22 cellular contexts compared by ENCODE assay signal in the genomic region with DNA sequence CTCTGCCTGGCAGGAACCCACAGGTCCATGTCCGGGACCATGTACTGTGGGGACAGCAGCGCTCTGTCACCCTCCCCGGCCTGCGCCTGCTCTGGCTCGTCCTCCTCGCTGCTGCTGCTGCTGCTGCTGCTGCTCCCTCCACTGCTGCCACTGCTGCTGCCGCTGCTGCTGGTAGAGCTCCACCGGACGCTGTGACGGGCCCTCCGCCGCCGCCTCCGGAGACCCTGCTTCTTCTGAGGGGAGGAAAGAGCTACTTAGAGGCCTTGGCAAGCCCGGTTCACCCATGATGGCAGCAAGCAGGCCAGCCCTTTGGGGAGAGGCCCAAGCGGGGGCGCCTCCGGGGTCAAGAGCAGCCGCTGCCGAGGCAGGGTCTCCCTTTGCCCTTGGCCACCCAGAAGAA. TPM values are rescaled to one million over a fixed set of nuclear protein-coding genes. Genes with fewer than 3 reads are reported as not detected.
DNase-seq lines count a peak whose midpoint lies in the region; ATAC-seq, FAIRE-seq and TF ChIP-seq lines count a peak whose summit lies in the region.
"Had no signal": no experiment of that assay in that cellular context is flagged by ENCODE, and none has a peak within 500 bp of the region (broad histone marks: within the 10 kb centered on the region; RNA-seq: fewer than 3 reads in every experiment).

No MANE protein-coding gene starts in this region.

- TF ChIP-seq RAD21 in HepG2 (CRISPR knock-in tag; IDR thresholded peaks at IDR 0.05): no peak

- CTCF ChIA-PET in HepG2 (lab: Yijun Ruan, JAX; ENCODE audit: low intra/inter-chr PET ratio, low total read pairs): no interaction called here

- no peak for FAIRE-seq in HepG2 (lab: Jason Lieb, UNC)
- FAIRE-seq: A549, D721Med, G401.6, GM12891, GM18507 had no signal

- H3K27ac Mint-ChIP-seq in dendritic cell treated with granulocyte-macrophage colony-stimulating factor and Interleukin-4, amounts not matched to agents 40 ng/mL and 50 ng/mL, for 4 days: peak overlapping the region; percentile 28
- H3K27ac Mint-ChIP-seq in stimulated activated naive B cell treated with anti-CD40 and anti-IgM and Interleukin-4, amounts not matched to agents 10 μg/mL and 1 μg/mL and 100 μg/mL, for 72 hours: peak overlapping the region; percentile 75
- H3K27ac Mint-ChIP-seq: B cell; CD4-positive, alpha-beta T cell; CD8-positive, alpha-beta T cell had no signal

- no peaks in the 10 kb centered on the region for H3K9me3 Mint-ChIP-seq in dendritic cell treated with granulocyte-macrophage colony-stimulating factor and Interleukin-4, amounts not matched to agents 40 ng/mL and 50 ng/mL, for 4 days
- H3K9me3 Mint-ChIP-seq in stimulated activated naive B cell treated with anti-CD40 and anti-IgM and Interleukin-4, amounts not matched to agents 10 μg/mL and 1 μg/mL and 100 μg/mL, for 72 hours: no peaks in the 10 kb centered on the region
- H3K9me3 Mint-ChIP-seq: CD4-positive, alpha-beta T cell; CD8-positive, alpha-beta T cell had no signal

- no TSS peak for BruUV-seq in HepG2 (replicated peaks; lab: Mats Ljungman, UMichigan)

- H3K27ac ChIP-seq in HepG2 (ENCODE audit: extremely low read length, insufficient read depth, low read length) (no peak overlapping the region), right lobe of liver (no peak overlapping the region)
- H3K27ac ChIP-seq: 22Rv1; A549; BLaER1 treated with 17β-estradiol and CSF1 and Interleukin-3, amounts not matched to agents 10 nM and 100 nM; C4-2B had no signal

- ATAC-seq in HepG2: no peak
- no peak for ATAC-seq in right lobe of liver
- no peak for ATAC-seq in stimulated activated naive B cell treated with anti-CD40 and anti-IgM and Interleukin-4, amounts not matched to agents 10 μg/mL and 1 μg/mL and 100 μg/mL, for 72 hours (replicated peaks)
- no peak for ATAC-seq in GM19324 (IDR thresholded peaks at IDR 0.05; ENCODE audit: low FRiP score, unreplicated experiment)
- ATAC-seq: A549; CD8-positive, alpha-beta T cell had no signal

- no peak overlapping the region for H3K4me3 ChIP-seq in HepG2 (replicated peaks in 1 of 3; ENCODE audit: insufficient read depth in 1 of 3, low read depth in 2 of 3, low read length in 3 of 3)
- no peak overlapping the region for H3K4me3 ChIP-seq in right lobe of liver
- H3K4me3 ChIP-seq: A549; BLaER1 treated with 17β-estradiol and CSF1 and Interleukin-3, amounts not matched to agents 10 nM and 100 nM had no signal

- H3K4me2 ChIP-seq in HepG2 (ENCODE audit: low read depth, low read length): no peak overlapping the region
- H3K4me2 ChIP-seq: A549; BLaER1 treated with 17β-estradiol and CSF1 and Interleukin-3, amounts not matched to agents 10 nM and 100 nM had no signal

- H3K27me3 Mint-ChIP-seq in dendritic cell treated with granulocyte-macrophage colony-stimulating factor and Interleukin-4, amounts not matched to agents 40 ng/mL and 50 ng/mL, for 4 days: no peaks in the 10 kb centered on the region
- no peaks in the 10 kb centered on the region for H3K27me3 Mint-ChIP-seq in stimulated activated naive B cell treated with anti-CD40 and anti-IgM and Interleukin-4, amounts not matched to agents 10 μg/mL and 1 μg/mL and 100 μg/mL, for 72 hours
- H3K27me3 Mint-ChIP-seq: B cell; CD4-positive, alpha-beta T cell had no signal

- no peak for DNase-seq in HepG2 (ENCODE audit: low spot score)
- no peak for DNase-seq in right lobe of liver
- no peak for DNase-seq in stimulated activated naive B cell treated with anti-CD40 and anti-IgM and Interleukin-4, amounts not matched to agents 10 μg/mL and 1 μg/mL and 100 μg/mL, for 72 hours
- no peak for DNase-seq in epidermal melanocyte (ENCODE audit: insufficient read length, low spot score)
- DNase-seq: AML-193; Caco-2; Calu3; CD4-positive, alpha-beta T cell; CD8-positive, alpha-beta T cell; DMS79 treated with DMSO at 0.1 percent for 48 hours; GF-D8 had no signal

- in situ Hi-C loops in HepG2 (cut with HindIII; ENCODE audit: extremely low pct_ligation_motif_present, low pct_unique_long_range_greater_than_20kb): no loop called here

- no peak overlapping the region for H3K4me3 Mint-ChIP-seq in dendritic cell treated with granulocyte-macrophage colony-stimulating factor and Interleukin-4, amounts not matched to agents 40 ng/mL and 50 ng/mL, for 4 days
- no peak overlapping the region for H3K4me3 Mint-ChIP-seq in stimulated activated naive B cell treated with anti-CD40 and anti-IgM and Interleukin-4, amounts not matched to agents 10 μg/mL and 1 μg/mL and 100 μg/mL, for 72 hours
- H3K4me3 Mint-ChIP-seq: B cell; CD4-positive, alpha-beta T cell; CD8-positive, alpha-beta T cell had no signal

- WGBS in HepG2 (ENCODE audit: low lambda C conversion rate): 97% methylated on average over 17 of the region's 20 CpGs
- WGBS in right lobe of liver (ENCODE audit: insufficient coverage, low coverage, low lambda C conversion rate, missing lambda C conversion rate): no CpG with 5 or more reads among the region's 20 CpGs

- H3K36me3 ChIP-seq in HepG2 (replicated peaks in 1 of 2; ENCODE audit: control insufficient read depth in 1 of 2, insufficient read depth in 2 of 2, low read length in 2 of 2) (peaks cover 30 to 60% of the 10 kb centered on the region in 2 experiments; a peak in 4 of 5 replicates), right lobe of liver (peaks cover 0 to 52% (median 20%) of the 10 kb centered on the region in 4 donors)

- TF ChIP-seq POLR2A in HepG2 (IDR thresholded peaks at IDR 0.05; ENCODE audit: insufficient read depth in 1 of 2, low read depth in 2 of 2, low read length in 2 of 2) (no peak), right lobe of liver (IDR thresholded peaks at IDR 0.05) (no peak)

- H3K4me1 ChIP-seq in HepG2 (ENCODE audit: insufficient read depth, low read length) (0 out of 2 replicates have a peak, but pooled peaks cover under 1% of the 10 kb centered on the region), right lobe of liver (peaks cover 0 to 6% (median 0%) of the 10 kb centered on the region in 4 donors)
- H3K4me1 ChIP-seq: A549, Caco-2 had no signal

- peaks cover 100% of the 10 kb centered on the region for H3K36me3 Mint-ChIP-seq in dendritic cell treated with granulocyte-macrophage colony-stimulating factor and Interleukin-4, amounts not matched to agents 40 ng/mL and 50 ng/mL, for 4 days (ENCODE audit: low read depth)
- H3K36me3 Mint-ChIP-seq in stimulated activated naive B cell treated with anti-CD40 and anti-IgM and Interleukin-4, amounts not matched to agents 10 μg/mL and 1 μg/mL and 100 μg/mL, for 72 hours: peaks cover 46 to 56% of the 10 kb centered on the region in 2 donors

- H3K4me1 Mint-ChIP-seq in dendritic cell treated with granulocyte-macrophage colony-stimulating factor and Interleukin-4, amounts not matched to agents 40 ng/mL and 50 ng/mL, for 4 days (ENCODE audit: low read depth): peaks cover 16% of the 10 kb centered on the region
- H3K4me1 Mint-ChIP-seq in stimulated activated naive B cell treated with anti-CD40 and anti-IgM and Interleukin-4, amounts not matched to agents 10 μg/mL and 1 μg/mL and 100 μg/mL, for 72 hours: peaks cover 0 to 1% of the 10 kb centered on the region in 2 donors
- H3K4me1 Mint-ChIP-seq: B cell had no signal

- intact Hi-C loops in HepG2 (cut with micrococcal nuclease; ENCODE audit: unreplicated experiment): no loop called here
- intact Hi-C loops in right lobe of liver (cut with DNase I): no loop called here
- intact Hi-C loops in dendritic cell treated with granulocyte-macrophage colony-stimulating factor and Interleukin-4, amounts not matched to agents 40 ng/mL and 50 ng/mL, for 4 days (cut with micrococcal nuclease): no loop called here

- H3K79me2 ChIP-seq in HepG2 (ENCODE audit: insufficient read depth, low read length): no peaks in the 10 kb centered on the region

- H3K9ac ChIP-seq in HepG2 (ENCODE audit: insufficient read depth, low read depth, low read length): no peak overlapping the region

- no peak for TF ChIP-seq CTCF in HepG2 (CRISPR knock-in tag; IDR thresholded peaks at IDR 0.05)
- no peak for TF ChIP-seq CTCF in right lobe of liver (IDR thresholded peaks at IDR 0.05)

- no peak overlapping the region for H2AFZ ChIP-seq in HepG2 (ENCODE audit: low read length)

- no peaks in the 10 kb centered on the region for H4K20me1 ChIP-seq in HepG2 (ENCODE audit: insufficient read depth, low read length)

- H3K9me3 ChIP-seq in HepG2 (ENCODE audit: low read length) (no peaks in the 10 kb centered on the region), right lobe of liver (no peaks in the 10 kb centered on the region)
- H3K9me3 ChIP-seq: A549; BLaER1 treated with 17β-estradiol and CSF1 and Interleukin-3, amounts not matched to agents 10 nM and 100 nM; Caco-2 had no signal

- no peaks in the 10 kb centered on the region for H3K27me3 ChIP-seq in HepG2 (ENCODE audit: control insufficient read depth in 1 of 2, insufficient read depth in 2 of 2, low read length in 2 of 2)
- H3K27me3 ChIP-seq in right lobe of liver: no peaks in the 10 kb centered on the region
- H3K27me3 ChIP-seq: BLaER1 treated with 17β-estradiol and CSF1 and Interleukin-3, amounts not matched to agents 10 nM and 100 nM had no signal

- POLR2A ChIA-PET in HepG2 (lab: Yijun Ruan, JAX): no interaction called here

- TF ChIP-seq EP300 in HepG2 (IDR thresholded peaks at IDR 0.05; ENCODE audit: low read depth in 2 of 2, low read length in 2 of 2): no peak
- TF ChIP-seq EP300 in HepG2 (CRISPR knock-in tag; IDR thresholded peaks at IDR 0.05; ENCODE audit: borderline replicate concordance): no peak

RNA-seq across cellular contexts. Expression of gene CARD9, which starts 10.0 kb away (rescaled TPM):
- total RNA-seq in HepG2 (2016; rRNA removed; fragmentation: Illumina TruSeq; extraction: Trizol) (3.6 and 7.4 TPM in 2 replicates), right lobe of liver (1 to 10 TPM in 3 of 6 experiments, under 1 TPM in 3; 0.48 to 1.6 (median 1.1) TPM)
- total RNA-seq in HepG2 (2016; cell fraction: cytosol; rRNA removed; fragmentation: Illumina TruSeq; extraction: Trizol; ENCODE audit: low read depth): 2.1 TPM in 2 replicates
- total RNA-seq in HepG2 (2016; cell fraction: insoluble cytoplasmic fraction; rRNA removed; fragmentation: Illumina TruSeq; extraction: Trizol): 3.4 and 7.7 TPM in 2 replicates
- 1.7 and 2.5 TPM in 2 replicates for total RNA-seq in HepG2 (2016; cell fraction: membrane; rRNA removed; fragmentation: Illumina TruSeq; extraction: Trizol)
- 7.9 and 8.9 TPM in 2 replicates for total RNA-seq in HepG2 (2016; cell fraction: nucleus; rRNA removed; fragmentation: Illumina TruSeq; extraction: Trizol)
- polyA plus RNA-seq in HepG2 (2011; rRNA removed): 3.3 and 7.2 TPM in 2 replicates
- 1.3 and 2.2 TPM in 2 replicates for polyA plus RNA-seq in HepG2 (2011; cell fraction: cytosol; rRNA removed)
- 51.0 and 60.5 TPM in 2 replicates for polyA plus RNA-seq in HepG2 (2011; cell fraction: nucleus; rRNA removed)
- polyA plus RNA-seq in HepG2 (2012): 2.6 and 4.5 TPM in 2 replicates
- polyA plus RNA-seq in HepG2 (2016; cell fraction: cytosol; fragmentation: Illumina TruSeq; extraction: Trizol; ENCODE audit: low read depth): 0.79 and 1.0 TPM in 2 replicates
- polyA plus RNA-seq in HepG2 (2016; cell fraction: insoluble cytoplasmic fraction; fragmentation: Illumina TruSeq; extraction: Trizol; ENCODE audit: low read depth): 2.6 and 5.2 TPM in 2 replicates
- 0.66 and 0.74 TPM in 2 replicates for polyA plus RNA-seq in HepG2 (2016; cell fraction: membrane; fragmentation: Illumina TruSeq; extraction: Trizol; ENCODE audit: low read depth)
- polyA plus RNA-seq in HepG2 (2016; cell fraction: nucleus; fragmentation: Illumina TruSeq; extraction: Trizol; ENCODE audit: insufficient read depth, low read depth): 23.4 and 24.3 TPM in 2 replicates
- polyA minus RNA-seq in HepG2 (2011; rRNA and poly(A)+ RNA removed; ENCODE audit: low replicate concordance): 2.0 and 6.6 TPM in 2 replicates
- 0.62 and 0.99 TPM in 2 replicates for polyA minus RNA-seq in HepG2 (2011; cell fraction: cytosol; rRNA and poly(A)+ RNA removed)
- 8.3 and 8.4 TPM in 2 replicates for polyA minus RNA-seq in HepG2 (2011; cell fraction: nucleus; rRNA and poly(A)+ RNA removed)

RNA-seq across cellular contexts. Expression of gene SNAPC4, which starts 16.5 kb away (rescaled TPM):
- total RNA-seq in HepG2 (2016; rRNA removed; fragmentation: Illumina TruSeq; extraction: Trizol) (4.3 and 6.0 TPM in 2 replicates), right lobe of liver (1 to 10 TPM; 3.8 to 6.5 (median 5.4) TPM)
- total RNA-seq in HepG2 (2016; cell fraction: cytosol; rRNA removed; fragmentation: Illumina TruSeq; extraction: Trizol; ENCODE audit: low read depth): 0.51 and 0.88 TPM in 2 replicates
- total RNA-seq in HepG2 (2016; cell fraction: insoluble cytoplasmic fraction; rRNA removed; fragmentation: Illumina TruSeq; extraction: Trizol): 3.9 and 6.1 TPM in 2 replicates
- total RNA-seq in HepG2 (2016; cell fraction: membrane; rRNA removed; fragmentation: Illumina TruSeq; extraction: Trizol): 1.5 TPM in 2 replicates
- 7.0 and 9.4 TPM in 2 replicates for total RNA-seq in HepG2 (2016; cell fraction: nucleus; rRNA removed; fragmentation: Illumina TruSeq; extraction: Trizol)
- polyA plus RNA-seq in HepG2 (2011; rRNA removed): 2.0 and 3.3 TPM in 2 replicates
- 1.0 and 1.7 TPM in 2 replicates for polyA plus RNA-seq in HepG2 (2011; cell fraction: cytosol; rRNA removed)
- 20.5 and 27.4 TPM in 2 replicates for polyA plus RNA-seq in HepG2 (2011; cell fraction: nucleus; rRNA removed)
- 3.3 TPM in 2 replicates for polyA plus RNA-seq in HepG2 (2012)
- polyA plus RNA-seq in HepG2 (2016; cell fraction: cytosol; fragmentation: Illumina TruSeq; extraction: Trizol; ENCODE audit: low read depth): 0.61 and 0.67 TPM in 2 replicates
- 3.3 and 4.8 TPM in 2 replicates for polyA plus RNA-seq in HepG2 (2016; cell fraction: insoluble cytoplasmic fraction; fragmentation: Illumina TruSeq; extraction: Trizol; ENCODE audit: low read depth)
- polyA plus RNA-seq in HepG2 (2016; cell fraction: membrane; fragmentation: Illumina TruSeq; extraction: Trizol; ENCODE audit: low read depth): 1.2 and 1.3 TPM in 2 replicates
- 37.0 and 38.1 TPM in 2 replicates for polyA plus RNA-seq in HepG2 (2016; cell fraction: nucleus; fragmentation: Illumina TruSeq; extraction: Trizol; ENCODE audit: insufficient read depth, low read depth)
- 1.5 and 5.2 TPM in 2 replicates for polyA minus RNA-seq in HepG2 (2011; rRNA and poly(A)+ RNA removed; ENCODE audit: low replicate concordance)
- polyA minus RNA-seq in HepG2 (2011; cell fraction: cytosol; rRNA and poly(A)+ RNA removed): 0.53 and 1.1 TPM in 2 replicates
- 6.3 and 6.8 TPM in 2 replicates for polyA minus RNA-seq in HepG2 (2011; cell fraction: nucleus; rRNA and poly(A)+ RNA removed)

RNA-seq across cellular contexts. Expression of gene DNLZ, which starts 19.9 kb away (rescaled TPM):
- 5.4 and 8.0 TPM in 2 replicates for total RNA-seq in HepG2 (2016; rRNA removed; fragmentation: Illumina TruSeq; extraction: Trizol)
- 8.5 and 9.7 TPM in 2 replicates for total RNA-seq in HepG2 (2016; cell fraction: cytosol; rRNA removed; fragmentation: Illumina TruSeq; extraction: Trizol; ENCODE audit: low read depth)
- total RNA-seq in HepG2 (2016; cell fraction: insoluble cytoplasmic fraction; rRNA removed; fragmentation: Illumina TruSeq; extraction: Trizol): 5.7 and 10.6 TPM in 2 replicates
- 8.2 and 10.5 TPM in 2 replicates for total RNA-seq in HepG2 (2016; cell fraction: membrane; rRNA removed; fragmentation: Illumina TruSeq; extraction: Trizol)
- total RNA-seq in HepG2 (2016; cell fraction: nucleus; rRNA removed; fragmentation: Illumina TruSeq; extraction: Trizol): 2.7 and 3.8 TPM in 2 replicates
- 3.4 and 4.5 TPM in 2 replicates for polyA plus RNA-seq in HepG2 (2011; rRNA removed)
- polyA plus RNA-seq in HepG2 (2011; cell fraction: cytosol; rRNA removed): 1.9 and 8.6 TPM in 2 replicates
- polyA plus RNA-seq in HepG2 (2011; cell fraction: nucleus; rRNA removed): 4.9 and 10.5 TPM in 2 replicates
- 1.9 and 2.8 TPM in 2 replicates for polyA plus RNA-seq in HepG2 (2012)
- 8.4 and 8.5 TPM in 2 replicates for polyA plus RNA-seq in HepG2 (2016; cell fraction: cytosol; fragmentation: Illumina TruSeq; extraction: Trizol; ENCODE audit: low read depth)
- polyA plus RNA-seq in HepG2 (2016; cell fraction: insoluble cytoplasmic fraction; fragmentation: Illumina TruSeq; extraction: Trizol; ENCODE audit: low read depth): 4.0 and 5.1 TPM in 2 replicates
- 6.4 and 6.8 TPM in 2 replicates for polyA plus RNA-seq in HepG2 (2016; cell fraction: membrane; fragmentation: Illumina TruSeq; extraction: Trizol; ENCODE audit: low read depth)
- polyA plus RNA-seq in HepG2 (2016; cell fraction: nucleus; fragmentation: Illumina TruSeq; extraction: Trizol; ENCODE audit: insufficient read depth, low read depth): 5.5 and 7.2 TPM in 2 replicates
- polyA minus RNA-seq in HepG2 (2011; rRNA and poly(A)+ RNA removed; ENCODE audit: low replicate concordance): 0.90 and 2.5 TPM in 2 replicates
- polyA minus RNA-seq in HepG2 (2011; cell fraction: cytosol; rRNA and poly(A)+ RNA removed): 1.3 TPM in 1 of 2 replicates, not detected in the other
- polyA minus RNA-seq in HepG2 (2011; cell fraction: nucleus; rRNA and poly(A)+ RNA removed): 2.6 and 2.8 TPM in 2 replicates
- 10 to 100 TPM in 3 of 6 experiments, 1 to 10 TPM in 3; 5.0 to 26.0 (median 10.4) TPM for total RNA-seq in right lobe of liver

RNA-seq across cellular contexts. Expression of gene ENTR1, which starts 27.0 kb away (rescaled TPM):
- total RNA-seq in HepG2 (2016; rRNA removed; fragmentation: Illumina TruSeq; extraction: Trizol) (56.6 and 76.4 TPM in 2 replicates), right lobe of liver (10 to 100 TPM; 27.9 to 53.5 (median 35.4) TPM)
- 47.6 and 52.6 TPM in 2 replicates for total RNA-seq in HepG2 (2016; cell fraction: cytosol; rRNA removed; fragmentation: Illumina TruSeq; extraction: Trizol; ENCODE audit: low read depth)
- 51.9 and 75.7 TPM in 2 replicates for total RNA-seq in HepG2 (2016; cell fraction: insoluble cytoplasmic fraction; rRNA removed; fragmentation: Illumina TruSeq; extraction: Trizol)
- 90.1 and 92.9 TPM in 2 replicates for total RNA-seq in HepG2 (2016; cell fraction: membrane; rRNA removed; fragmentation: Illumina TruSeq; extraction: Trizol)
- total RNA-seq in HepG2 (2016; cell fraction: nucleus; rRNA removed; fragmentation: Illumina TruSeq; extraction: Trizol): 59.2 and 73.6 TPM in 2 replicates
- polyA plus RNA-seq in HepG2 (2011; rRNA removed): 70.1 and 84.2 TPM in 2 replicates
- 35.5 and 40.6 TPM in 2 replicates for polyA plus RNA-seq in HepG2 (2011; cell fraction: cytosol; rRNA removed)
- polyA plus RNA-seq in HepG2 (2011; cell fraction: nucleus; rRNA removed): 236 and 246 TPM in 2 replicates
- polyA plus RNA-seq in HepG2 (2012): 48.1 and 65.0 TPM in 2 replicates
- 47.0 and 48.8 TPM in 2 replicates for polyA plus RNA-seq in HepG2 (2016; cell fraction: cytosol; fragmentation: Illumina TruSeq; extraction: Trizol; ENCODE audit: low read depth)
- 57.5 and 58.8 TPM in 2 replicates for polyA plus RNA-seq in HepG2 (2016; cell fraction: insoluble cytoplasmic fraction; fragmentation: Illumina TruSeq; extraction: Trizol; ENCODE audit: low read depth)
- 70.9 TPM in 2 replicates for polyA plus RNA-seq in HepG2 (2016; cell fraction: membrane; fragmentation: Illumina TruSeq; extraction: Trizol; ENCODE audit: low read depth)
- 178 and 194 TPM in 2 replicates for polyA plus RNA-seq in HepG2 (2016; cell fraction: nucleus; fragmentation: Illumina TruSeq; extraction: Trizol; ENCODE audit: insufficient read depth, low read depth)
- polyA minus RNA-seq in HepG2 (2011; rRNA and poly(A)+ RNA removed; ENCODE audit: low replicate concordance): 57.8 and 122 TPM in 2 replicates
- 17.6 and 22.7 TPM in 2 replicates for polyA minus RNA-seq in HepG2 (2011; cell fraction: cytosol; rRNA and poly(A)+ RNA removed)
- polyA minus RNA-seq in HepG2 (2011; cell fraction: nucleus; rRNA and poly(A)+ RNA removed): 46.1 and 48.1 TPM in 2 replicates

RNA-seq across cellular contexts. Expression of gene PMPCA, which starts 27.0 kb away (rescaled TPM):
- total RNA-seq in HepG2 (2016; rRNA removed; fragmentation: Illumina TruSeq; extraction: Trizol) (75.7 and 88.4 TPM in 2 replicates), right lobe of liver (10 to 100 TPM; 49.6 to 64.9 (median 52.8) TPM)
- total RNA-seq in HepG2 (2016; cell fraction: cytosol; rRNA removed; fragmentation: Illumina TruSeq; extraction: Trizol; ENCODE audit: low read depth): 14.1 and 15.7 TPM in 2 replicates
- total RNA-seq in HepG2 (2016; cell fraction: insoluble cytoplasmic fraction; rRNA removed; fragmentation: Illumina TruSeq; extraction: Trizol): 70.5 and 92.4 TPM in 2 replicates
- 21.9 and 22.0 TPM in 2 replicates for total RNA-seq in HepG2 (2016; cell fraction: membrane; rRNA removed; fragmentation: Illumina TruSeq; extraction: Trizol)
- total RNA-seq in HepG2 (2016; cell fraction: nucleus; rRNA removed; fragmentation: Illumina TruSeq; extraction: Trizol): 58.2 and 62.3 TPM in 2 replicates
- 70.2 and 80.2 TPM in 2 replicates for polyA plus RNA-seq in HepG2 (2011; rRNA removed)
- polyA plus RNA-seq in HepG2 (2011; cell fraction: cytosol; rRNA removed): 44.9 and 55.2 TPM in 2 replicates
- 206 and 222 TPM in 2 replicates for polyA plus RNA-seq in HepG2 (2011; cell fraction: nucleus; rRNA removed)
- polyA plus RNA-seq in HepG2 (2012): 41.5 and 108 TPM in 2 replicates
- polyA plus RNA-seq in HepG2 (2016; cell fraction: cytosol; fragmentation: Illumina TruSeq; extraction: Trizol; ENCODE audit: low read depth): 10.1 and 10.7 TPM in 2 replicates
- polyA plus RNA-seq in HepG2 (2016; cell fraction: insoluble cytoplasmic fraction; fragmentation: Illumina TruSeq; extraction: Trizol; ENCODE audit: low read depth): 86.9 and 90.6 TPM in 2 replicates
- 13.3 and 15.7 TPM in 2 replicates for polyA plus RNA-seq in HepG2 (2016; cell fraction: membrane; fragmentation: Illumina TruSeq; extraction: Trizol; ENCODE audit: low read depth)
- polyA plus RNA-seq in HepG2 (2016; cell fraction: nucleus; fragmentation: Illumina TruSeq; extraction: Trizol; ENCODE audit: insufficient read depth, low read depth): 114 and 129 TPM in 2 replicates
- polyA minus RNA-seq in HepG2 (2011; rRNA and poly(A)+ RNA removed; ENCODE audit: low replicate concordance): 57.2 and 74.5 TPM in 2 replicates
- 22.3 and 23.8 TPM in 2 replicates for polyA minus RNA-seq in HepG2 (2011; cell fraction: cytosol; rRNA and poly(A)+ RNA removed)
- polyA minus RNA-seq in HepG2 (2011; cell fraction: nucleus; rRNA and poly(A)+ RNA removed): 42.0 and 54.2 TPM in 2 replicates
